ENCODE assay signal across 8 cellular contexts in the genomic region with DNA sequence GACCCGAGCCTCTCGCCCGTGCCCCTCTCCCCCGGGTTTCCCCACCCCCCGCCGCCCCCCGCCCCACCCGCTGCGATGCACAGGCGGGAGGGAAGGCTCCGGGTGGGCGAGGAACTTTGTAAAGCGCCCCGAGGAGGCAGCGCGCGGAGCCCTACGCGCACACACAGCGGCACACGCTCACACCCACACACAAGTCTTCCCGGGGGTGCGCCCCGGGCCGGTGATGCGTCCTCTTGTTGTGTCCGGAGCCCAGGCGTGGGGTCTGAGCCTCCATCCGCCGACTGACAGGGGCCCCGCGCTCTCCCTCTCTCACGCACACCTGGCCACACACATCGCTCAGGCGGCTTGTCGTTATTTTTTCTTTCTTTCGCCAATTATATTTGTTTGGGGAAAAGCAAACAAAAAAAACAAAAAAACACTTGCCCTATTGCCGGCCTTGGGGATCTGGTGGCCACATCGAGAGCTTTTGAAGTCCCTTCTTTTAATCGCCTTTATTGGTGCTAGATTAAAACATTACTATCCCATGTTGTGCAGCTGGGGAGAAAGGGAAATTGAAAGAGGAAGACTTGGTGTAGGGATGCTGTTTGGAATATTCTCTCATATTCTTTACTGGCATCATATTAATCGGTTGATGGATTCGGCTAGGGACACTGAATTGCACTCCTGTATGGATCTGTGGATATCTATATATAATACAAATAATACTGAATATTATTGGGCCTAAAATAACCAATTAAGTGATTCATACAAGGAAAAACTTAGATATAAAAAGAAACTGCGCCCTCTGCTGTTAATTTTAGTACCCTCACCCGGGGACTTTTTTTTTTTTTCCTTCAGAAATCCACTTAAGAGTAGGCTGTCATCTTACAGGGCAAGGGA. TPM values are rescaled to one million over a fixed set of nuclear protein-coding genes. Genes with fewer than 3 reads are reported as not detected.
DNase-seq lines count a peak whose midpoint lies in the region; ATAC-seq lines count a peak whose summit lies in the region.

No MANE protein-coding gene starts in this region.

- H3K9me3 ChIP-seq in neuronal stem cell (replicated peaks in 1 of 2; ENCODE audit: control insufficient read depth in 2 of 2, insufficient read depth in 1 of 2, low read depth in 1 of 2, low read length in 2 of 2): no peaks in the 10 kb centered on the region

- no peak overlapping the region for H2AK5ac ChIP-seq in neuronal stem cell (ENCODE audit: low read depth, low read length)

- H3K14ac ChIP-seq in neuronal stem cell (ENCODE audit: low read length): no peak overlapping the region

- no peak overlapping the region for H2BK15ac ChIP-seq in neuronal stem cell (ENCODE audit: low read length)

- peaks cover 0 to 10% of the 10 kb centered on the region in 2 donors for H3K4me1 ChIP-seq in neuronal stem cell (ENCODE audit: control insufficient read depth in 2 of 2, insufficient read depth in 1 of 2, low read depth in 1 of 2, low read length in 2 of 2)

- no peak for DNase-seq in activated CD4-positive, alpha-beta T cell treated with anti-CD3 and anti-CD28 coated beads, Interleukin-2, amount 10 ng/mL, durations not matched to agents 7 days and 5 days
- DNase-seq in activated CD4-positive, alpha-beta T cell treated with anti-CD3 and anti-CD28 coated beads, Interleukin-2, amount 50 U/mL, for 4 hours: no peak
- DNase-seq in NCI-H446 (lab: John Stamatoyannopoulos, UW) (peak; percentile 93 to 94), glomerular endothelial cell (ENCODE audit: extremely low read depth, low read depth, low spot score) (peak; percentile 60), neuronal stem cell (ENCODE audit: low spot score) (peak; percentile 41)
- peak; percentile 22 for DNase-seq in activated naive CD4-positive, alpha-beta T cell treated with anti-CD3 and anti-CD28 coated beads, Interleukin-2, amount 50 U/mL, for 16 hours

- peaks cover 50% of the 10 kb centered on the region for H3K27me3 Mint-ChIP-seq in activated CD4-positive, alpha-beta T cell treated with anti-CD3 and anti-CD28 coated beads, Interleukin-2, amount 10 ng/mL, durations not matched to agents 7 days and 5 days

- H3K4ac ChIP-seq in neuronal stem cell (ENCODE audit: low read length): no peak overlapping the region

- no peaks in the 10 kb centered on the region for H3K9me3 Mint-ChIP-seq in activated CD4-positive, alpha-beta T cell treated with anti-CD3 and anti-CD28 coated beads, Interleukin-2, amount 10 ng/mL, durations not matched to agents 7 days and 5 days

- H3K36me3 Mint-ChIP-seq in activated CD4-positive, alpha-beta T cell treated with anti-CD3 and anti-CD28 coated beads, Interleukin-2, amount 10 ng/mL, durations not matched to agents 7 days and 5 days (ENCODE audit: low read depth): no peaks in the 10 kb centered on the region

- H4K91ac ChIP-seq in neuronal stem cell (ENCODE audit: low read depth, low read length, poor library complexity): no peak overlapping the region

- POLR2A ChIA-PET in activated CD4-positive, alpha-beta T cell treated with anti-CD3 and anti-CD28 coated beads, Interleukin-2, amount 10 ng/mL, durations not matched to agents 7 days and 5 days (lab: Charles Lee): no interaction called here

- peak overlapping the region; percentile 60 for H3K9ac ChIP-seq in neuronal stem cell (ENCODE audit: low read depth, low read length, poor library complexity)

- H3K4me3 ChIP-seq in neuronal stem cell (ENCODE audit: low read length in 2 of 2): peak overlapping the region; percentile 45 to 82

- H2BK120ac ChIP-seq in neuronal stem cell (ENCODE audit: low read depth, low read length): no peak overlapping the region

- CTCF ChIA-PET in activated CD4-positive, alpha-beta T cell treated with anti-CD3 and anti-CD28 coated beads, Interleukin-2, amount 10 ng/mL, durations not matched to agents 7 days and 5 days (lab: Charles Lee): interaction anchor here (0.7 to 0.9 kb wide), 4 partner anchors 20 to 1000 kb away, joined by 3 to 6 read pairs (median 4); no protein-coding TSS in a partner anchor

- H4K8ac ChIP-seq in neuronal stem cell (ENCODE audit: low read depth, low read length): no peak overlapping the region

- H2BK12ac ChIP-seq in neuronal stem cell (ENCODE audit: low read length): no peak overlapping the region

- H3K23ac ChIP-seq in neuronal stem cell (ENCODE audit: low read depth, low read length, poor library complexity): no peak overlapping the region

- peak overlapping the region; percentile 23 for H3K4me3 Mint-ChIP-seq in activated CD4-positive, alpha-beta T cell treated with anti-CD3 and anti-CD28 coated beads, Interleukin-2, amount 10 ng/mL, durations not matched to agents 7 days and 5 days

- no peaks in the 10 kb centered on the region for H3K79me1 ChIP-seq in neuronal stem cell (ENCODE audit: low read depth, low read length)

- H3K27me3 ChIP-seq in neuronal stem cell (ENCODE audit: control insufficient read depth in 3 of 3, insufficient read depth in 3 of 3, low read depth in 1 of 3, low read length in 3 of 3): peaks cover 0 to 41% (median 16%) of the 10 kb centered on the region in 3 experiments

- peak overlapping the region; percentile 76 for H3K18ac ChIP-seq in neuronal stem cell (ENCODE audit: low read length)

- H3K36me3 ChIP-seq in neuronal stem cell (replicated peaks in 1 of 2; ENCODE audit: control insufficient read depth in 2 of 2, insufficient read depth in 2 of 2, low read length in 2 of 2): no peaks in the 10 kb centered on the region

- H3K27ac Mint-ChIP-seq in activated CD4-positive, alpha-beta T cell treated with anti-CD3 and anti-CD28 coated beads, Interleukin-2, amount 10 ng/mL, durations not matched to agents 7 days and 5 days: no peak overlapping the region

- H3K4me2 ChIP-seq in neuronal stem cell (ENCODE audit: insufficient read depth, low read length, poor library complexity, severe bottlenecking): peak overlapping the region; percentile 96

- WGBS in neuronal stem cell (ENCODE audit: extremely low coverage in 2 of 2, insufficient read length in 2 of 2, insufficient replicate concordance in 1 of 2), 2 donors: no CpG with 5 or more reads among the region's 44 CpGs

- peaks cover 13% of the 10 kb centered on the region for H3K4me1 Mint-ChIP-seq in activated CD4-positive, alpha-beta T cell treated with anti-CD3 and anti-CD28 coated beads, Interleukin-2, amount 10 ng/mL, durations not matched to agents 7 days and 5 days

- H2BK5ac ChIP-seq in neuronal stem cell (ENCODE audit: low read length): no peak overlapping the region

- H3K27ac ChIP-seq in neuronal stem cell (replicated peaks; ENCODE audit: low read length): no peak overlapping the region

- peak; percentile 30 for ATAC-seq in HG02973 (IDR thresholded peaks at IDR 0.05; ENCODE audit: unreplicated experiment)
- ATAC-seq in HG03135 (IDR thresholded peaks at IDR 0.05; ENCODE audit: unreplicated experiment): no peak

- H2AFZ ChIP-seq in neuronal stem cell (ENCODE audit: low read length): peak overlapping the region; percentile 95

RNA-seq across cellular contexts. Expression of a gene that starts 0.9 kb away (rescaled TPM):
- not detected for total RNA-seq in activated CD4-positive, alpha-beta T cell treated with anti-CD3 and anti-CD28 coated beads, Interleukin-2, amount 10 ng/mL, durations not matched to agents 7 days and 5 days
- 25.8 and 42.3 TPM in 2 replicates for total RNA-seq in glomerular endothelial cell
- 0.08 TPM for polyA plus RNA-seq in neuronal stem cell (2013, experiment 1 of 2)
- 0.14 TPM for polyA plus RNA-seq in neuronal stem cell (2013, experiment 2 of 2)

Comparison
In these comparisons a context has a peak if more than half of its experiments do, and no peak if none do; other contexts are left out.
1. DNase-seq: peak in NCI-H446 (2 of 2), activated naive CD4-positive, alpha-beta T cell treated with anti-CD3 and anti-CD28 coated beads, Interleukin-2, amount 50 U/mL, for 16 hours (single experiment), glomerular endothelial cell (single experiment) and neuronal stem cell (single experiment); none in activated CD4-positive, alpha-beta T cell treated with anti-CD3 and anti-CD28 coated beads, Interleukin-2, amount 10 ng/mL, durations not matched to agents 7 days and 5 days (single experiment) and activated CD4-positive, alpha-beta T cell treated with anti-CD3 and anti-CD28 coated beads, Interleukin-2, amount 50 U/mL, for 4 hours (0 of 2).
2. RNA of a gene that starts 0.9 kb away (total RNA-seq): 25.8 to 42.3 TPM in glomerular endothelial cell; not detected in activated CD4-positive, alpha-beta T cell treated with anti-CD3 and anti-CD28 coated beads, Interleukin-2, amount 10 ng/mL, durations not matched to agents 7 days and 5 days; every median in the first group is over 10 times any median in the second.